Comparison of ENCODE assay signal across 15 cellular contexts in the genomic region with DNA sequence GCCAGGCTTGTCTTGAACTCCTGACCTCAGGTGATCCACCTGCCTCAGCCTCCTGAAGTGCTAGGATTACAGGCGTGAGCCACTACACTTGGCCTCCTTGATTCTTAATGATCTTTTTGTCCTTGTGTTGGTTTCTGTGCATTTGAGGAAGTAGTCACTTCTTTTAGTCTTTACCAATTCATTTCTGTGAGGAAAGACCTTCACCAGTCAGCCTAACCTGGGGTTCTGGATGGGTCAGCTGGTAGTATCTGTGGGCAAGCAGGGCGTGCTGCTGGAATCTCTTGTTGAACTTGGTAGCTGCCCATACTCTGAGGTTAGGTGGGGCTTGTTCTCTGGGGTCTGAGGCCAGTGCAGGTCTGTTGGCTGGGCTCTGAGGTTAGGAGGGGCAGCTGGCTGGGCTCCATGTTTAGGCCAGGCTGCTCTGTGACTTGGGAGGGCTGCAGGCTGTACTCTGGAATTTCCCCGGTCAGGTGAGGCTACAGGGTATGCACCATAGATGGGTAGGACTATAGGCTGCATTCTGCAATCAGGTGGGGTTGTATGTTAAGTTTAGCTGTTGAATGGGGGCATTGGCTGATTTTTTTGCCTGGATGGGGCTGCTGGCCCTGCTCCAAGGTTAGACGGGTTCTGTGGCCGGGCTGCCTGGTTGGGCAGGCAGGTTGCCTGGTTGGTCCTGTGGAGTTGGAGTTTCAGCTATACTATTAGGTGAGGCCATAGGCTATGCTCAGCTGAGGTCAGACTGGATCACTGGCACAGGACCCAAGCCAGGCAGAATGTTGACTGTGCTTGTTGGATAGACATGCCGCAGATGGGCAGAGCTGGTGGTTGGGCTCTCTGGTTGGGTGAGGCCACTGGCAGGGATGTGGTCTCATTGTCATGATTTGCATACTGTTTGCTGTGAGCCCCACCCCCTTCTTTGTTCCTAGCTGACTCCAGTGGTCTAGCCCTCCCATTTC. TPM values are rescaled to one million over a fixed set of nuclear protein-coding genes. Genes with fewer than 3 reads are reported as not detected.
DNase-seq lines count a peak whose midpoint lies in the region; ATAC-seq, FAIRE-seq and TF ChIP-seq lines count a peak whose summit lies in the region.
"Had no signal": no experiment of that assay in that cellular context is flagged by ENCODE, and none has a peak within 500 bp of the region (broad histone marks: within the 10 kb centered on the region; RNA-seq: fewer than 3 reads in every experiment).

No MANE protein-coding gene starts in this region.

- H3K4me3 ChIP-seq in IMR-90 (ENCODE audit: insufficient read depth, low read depth, low read length) (no peak overlapping the region), OCI-LY7 (ENCODE audit: low read depth, low read length, poor library complexity, severe bottlenecking) (no peak overlapping the region)

- H3K9ac ChIP-seq in IMR-90 (ENCODE audit: low read depth, low read length): no peak overlapping the region

- H3K9me3 ChIP-seq in IMR-90 (ENCODE audit: control insufficient read depth, insufficient read depth, low read length) (no peaks in the 10 kb centered on the region), OCI-LY7 (ENCODE audit: low read length) (no peaks in the 10 kb centered on the region)

- H3K79me2 ChIP-seq in OCI-LY7 (ENCODE audit: insufficient read depth, low read depth, low read length): peaks cover 56% of the 10 kb centered on the region

- no peaks in the 10 kb centered on the region for H3K9me3 Mint-ChIP-seq in activated T-helper 17 cell treated with anti-CD3 and anti-CD28 coated beads, Interleukin-2, amount 50 U/mL, for 72 hours

- H4K5ac ChIP-seq in IMR-90 (ENCODE audit: low read depth, low read length): no peak overlapping the region

- H3K36me3 ChIP-seq in IMR-90 (ENCODE audit: control insufficient read depth, insufficient read depth, low read length) (peaks cover 8% of the 10 kb centered on the region), OCI-LY7 (ENCODE audit: insufficient read depth, low read length) (peaks cover 14% of the 10 kb centered on the region)

- no peak overlapping the region for H2BK120ac ChIP-seq in IMR-90 (ENCODE audit: low read depth, low read length)

- H3K27me3 ChIP-seq in IMR-90 (ENCODE audit: control insufficient read depth, insufficient read depth, low read length): no peaks in the 10 kb centered on the region

- H3K23ac ChIP-seq in IMR-90 (ENCODE audit: low read depth, low read length): no peak overlapping the region

- 92% methylated on average over 2 of the region's 6 CpGs; no CpG with 5 or more reads in 1 of the 2 experiments for WGBS in IMR-90 (ENCODE audit: extremely low coverage in 2 of 2, insufficient read length in 1 of 2), 2 experiments

- H3K27ac ChIP-seq in IMR-90 (ENCODE audit: insufficient read depth, low read length) (no peak overlapping the region), OCI-LY7 (ENCODE audit: low read depth, low read length, poor library complexity, severe bottlenecking) (no peak overlapping the region)

- peaks cover 58% of the 10 kb centered on the region for H3K36me3 Mint-ChIP-seq in activated T-helper 17 cell treated with anti-CD3 and anti-CD28 coated beads, Interleukin-2, amount 50 U/mL, for 72 hours (ENCODE audit: low read depth)

- peaks cover 4% of the 10 kb centered on the region; the same call in 1 of the 2 replicates for H3K4me1 ChIP-seq in IMR-90 (ENCODE audit: control insufficient read depth, insufficient read depth, low read length)
- peaks cover 6% of the 10 kb centered on the region for H3K4me1 ChIP-seq in OCI-LY7 (ENCODE audit: insufficient read depth, low read length, poor library complexity, severe bottlenecking)

- no peaks in the 10 kb centered on the region for H3K9me2 ChIP-seq in OCI-LY7 (ENCODE audit: insufficient read depth, low read length)

- H4K20me1 ChIP-seq in IMR-90 (ENCODE audit: insufficient read depth, low read length) (peaks cover 72% of the 10 kb centered on the region), OCI-LY7 (ENCODE audit: insufficient read depth, low read length) (peaks cover 9% of the 10 kb centered on the region; the same call in 1 of the 2 replicates)

- no peak overlapping the region for H2AFZ ChIP-seq in IMR-90 (replicated peaks; ENCODE audit: low read length, poor library complexity)
- no peak overlapping the region for H2AFZ ChIP-seq in OCI-LY7 (ENCODE audit: low read length)

- H2BK5ac ChIP-seq in IMR-90 (ENCODE audit: low read depth, low read length, poor library complexity, severe bottlenecking): no peak overlapping the region

- no peak overlapping the region for H4K91ac ChIP-seq in IMR-90 (ENCODE audit: insufficient read depth, low read depth, low read length)

- H3K27ac Mint-ChIP-seq in activated T-helper 17 cell treated with anti-CD3 and anti-CD28 coated beads, Interleukin-2, amount 50 U/mL, for 72 hours: peak overlapping the region; percentile 56

- H3K56ac ChIP-seq in IMR-90 (ENCODE audit: extremely low read depth, insufficient read depth, low read length): no peak overlapping the region

- peak overlapping the region; percentile 76 for H2AK9ac ChIP-seq in IMR-90 (replicated peaks; ENCODE audit: low read depth, low read length, poor library complexity)

- peak overlapping the region; percentile 12 for H3K4me3 Mint-ChIP-seq in activated T-helper 17 cell treated with anti-CD3 and anti-CD28 coated beads, Interleukin-2, amount 50 U/mL, for 72 hours

- peaks cover 22% of the 10 kb centered on the region for H3K4me1 Mint-ChIP-seq in activated T-helper 17 cell treated with anti-CD3 and anti-CD28 coated beads, Interleukin-2, amount 50 U/mL, for 72 hours

- H3K79me1 ChIP-seq in IMR-90 (ENCODE audit: low read depth in 1 of 2, low read length in 2 of 2): peaks cover 20 to 64% of the 10 kb centered on the region in 2 experiments; a peak in 3 of 4 replicates

- no peak overlapping the region for H2AK5ac ChIP-seq in IMR-90 (ENCODE audit: low read depth, low read length)

- H3K18ac ChIP-seq in IMR-90 (ENCODE audit: low read depth, low read length): no peak overlapping the region

- peak; percentile 13 for DNase-seq in CD1c-positive myeloid dendritic cell (ENCODE audit: extremely low spot score)
- no peak for DNase-seq in IMR-90
- DNase-seq in left colon: no peak
- no peak for DNase-seq in OCI-LY7 (ENCODE audit: low spot score)
- DNase-seq in frontal cortex (ENCODE audit: low spot score in 2 of 2): no peak
- DNase-seq: activated CD4-positive, alpha-beta T cell treated with anti-CD3 and anti-CD28 coated beads for 1 hour; amygdala; naive thymus-derived CD4-positive, alpha-beta T cell; NK-92 treated with Interleukin-12 subunit alpha and Interleukin-12 subunit beta, amount 100 ng/mL, for 24 hours; stimulated activated CD4-positive, alpha-beta T cell treated with anti-CD3 and anti-CD28 coated beads, Interleukin-4, amount 100 ng/mL, for 24 hours had no signal

- H4K8ac ChIP-seq in IMR-90 (ENCODE audit: low read depth in 2 of 2, low read length in 2 of 2): no peak overlapping the region

- intact Hi-C loops in IMR-90 (cut with micrococcal nuclease) (no loop called here), left colon (cut with DNase I, micrococcal nuclease) (no loop called here), OCI-LY7 (cut with micrococcal nuclease; ENCODE audit: unreplicated experiment) (no loop called here)

- H3K9me1 ChIP-seq in IMR-90 (ENCODE audit: insufficient read depth, low read length): peaks cover 19% of the 10 kb centered on the region

- no peak overlapping the region for H2BK15ac ChIP-seq in IMR-90 (ENCODE audit: low read depth, low read length)

- no peak for ATAC-seq in IMR-90 (ENCODE audit: low read depth)
- ATAC-seq in activated T-helper 17 cell treated with anti-CD3 and anti-CD28 coated beads, Interleukin-2, amount 50 U/mL, for 72 hours (replicated peaks): peak; percentile 38
- peak; percentile 20 for ATAC-seq in left colon
- no peak for ATAC-seq in GM18520 (IDR thresholded peaks at IDR 0.05; ENCODE audit: unreplicated experiment)
- no peak for ATAC-seq in GM19328 (IDR thresholded peaks at IDR 0.05; ENCODE audit: unreplicated experiment)
- ATAC-seq: naive thymus-derived CD4-positive, alpha-beta T cell had no signal

- FAIRE-seq in frontal cortex (lab: Jason Lieb, UNC): no peak
- FAIRE-seq: HTR-8/SVneo, urothelium cell line had no signal

- H3K4me2 ChIP-seq in IMR-90 (ENCODE audit: low read depth, low read length) (no peak overlapping the region), OCI-LY7 (ENCODE audit: low read length) (no peak overlapping the region)

- BruUV-seq in IMR-90 (replicated peaks; lab: Mats Ljungman, UMichigan) (no TSS peak), OCI-LY7 (replicated peaks; lab: Mats Ljungman, UMichigan) (no TSS peak)

- H2BK20ac ChIP-seq in IMR-90 (ENCODE audit: low read depth, low read length): no peak overlapping the region

- dilution Hi-C loops in IMR-90 (cut with HindIII; ENCODE audit: low sequenced_read_pairs, unreplicated experiment): no loop called here

- H3K27me3 Mint-ChIP-seq in activated T-helper 17 cell treated with anti-CD3 and anti-CD28 coated beads, Interleukin-2, amount 50 U/mL, for 72 hours: no peaks in the 10 kb centered on the region
- H3K27me3 Mint-ChIP-seq: naive thymus-derived CD4-positive, alpha-beta T cell had no signal

- TF ChIP-seq POLR2A in IMR-90 (IDR thresholded peaks at IDR 0.05; ENCODE audit: low read depth, low read length): no peak

- TF ChIP-seq RAD21 in IMR-90 (IDR thresholded peaks at IDR 0.05; ENCODE audit: low read length): no peak

- no peak overlapping the region for H3K4ac ChIP-seq in IMR-90 (ENCODE audit: low read depth, low read length)

- CTCF ChIA-PET in IMR-90 (lab: Yijun Ruan, JAX) (no interaction called here), OCI-LY7 (lab: Charles Lee; ENCODE audit: unreplicated experiment) (no interaction called here)

- in situ Hi-C loops in IMR-90 (cut with MboI; ENCODE audit: low sequenced_read_pairs): no loop called here

- POLR2A ChIA-PET in IMR-90 (lab: Charles Lee; ENCODE audit: unreplicated experiment) (no interaction called here), OCI-LY7 (lab: Charles Lee) (no interaction called here)

- H3K14ac ChIP-seq in IMR-90 (replicated peaks; ENCODE audit: low read depth, low read length): no peak overlapping the region

- no peak for TF ChIP-seq CTCF in IMR-90 (conservative IDR thresholded peaks at IDR 0.05; ENCODE audit: low read depth, low read length)
- no peak for TF ChIP-seq CTCF in OCI-LY7 (conservative IDR thresholded peaks at IDR 0.05; ENCODE audit: low read length)

TF ChIP-seq in IMR-90, 13 proteins besides CTCF, POLR2A, EP300 and RAD21 (continues in another document):
- TF ChIP-seq NFE2L2 (IDR thresholded peaks at IDR 0.05; ENCODE audit: low read depth, low read length): no peak

RNA-seq across cellular contexts. Expression of gene UBAP1, which starts 19.2 kb away (rescaled TPM):
- 28.3 and 30.6 TPM in 2 replicates for total RNA-seq in IMR-90 (2012; rRNA removed)
- polyA plus RNA-seq in IMR-90 (2012; rRNA removed): 35.4 and 37.0 TPM in 2 replicates
- 16.1 and 17.7 TPM in 2 replicates for polyA plus RNA-seq in IMR-90 (2012; cell fraction: cytosol; rRNA removed)
- polyA plus RNA-seq in IMR-90 (2012; cell fraction: nucleus; rRNA removed; ENCODE audit: low replicate concordance): 12.0 and 26.9 TPM in 2 replicates
- 10 to 100 TPM; 39.7 to 46.5 TPM for total RNA-seq in activated T-helper 17 cell treated with anti-CD3 and anti-CD28 coated beads, Interleukin-2, amount 50 U/mL, for 72 hours
- 10 to 100 TPM; 34.3 to 43.3 TPM for total RNA-seq in left colon
- 12.4 and 13.1 TPM in 2 replicates for total RNA-seq in OCI-LY7 (2014; rRNA removed; shearing (Covaris generic))
- 22.4 and 24.9 TPM in 2 replicates for total RNA-seq in OCI-LY7 (2022)
- total RNA-seq in frontal cortex: 21.6 TPM

Comparison
In these comparisons a context has a peak if more than half of its experiments do, and no peak if none do; other contexts are left out.
1. ATAC-seq: peak in activated T-helper 17 cell treated with anti-CD3 and anti-CD28 coated beads, Interleukin-2, amount 50 U/mL, for 72 hours (single experiment) and left colon (single experiment); none in IMR-90 (single experiment), GM18520 (single experiment) and GM19328 (single experiment).